Comparison of ENCODE assay signal across 9 cellular contexts in genomic region chr18:961644-962355, GRCh38. TPM values are rescaled to one million over a fixed set of nuclear protein-coding genes. Genes with fewer than 3 reads are reported as not detected.
DNase-seq lines count a peak whose midpoint lies in the region; FAIRE-seq and TF ChIP-seq lines count a peak whose summit lies in the region.
"Had no signal": no experiment of that assay in that cellular context is flagged by ENCODE, and none has a peak within 500 bp of the region (broad histone marks: within the 10 kb centered on the region; RNA-seq: fewer than 3 reads in every experiment).

No MANE protein-coding gene starts in this region.

- POLR2A ChIA-PET in Caco-2 (lab: Charles Lee): no interaction called here

- no peaks in the 10 kb centered on the region for H3K9me1 ChIP-seq in keratinocyte (ENCODE audit: control insufficient read depth, extremely low read depth, insufficient read depth, low read length)

- TF ChIP-seq CTCF in Caco-2 (IDR thresholded peaks at IDR 0.05; ENCODE audit: insufficient read depth in 1 of 2, low read depth in 1 of 2, low read length in 1 of 2, severe bottlenecking in 1 of 2, unreplicated experiment in 1 of 2) (peak; percentile 88 to 89), SU-DHL-6 (IDR thresholded peaks at IDR 0.05; ENCODE audit: insufficient read depth, low read length, poor library complexity, severe bottlenecking) (peak; percentile 62), brain (conservative IDR thresholded peaks at IDR 0.05) (peak; percentile 77 to 94), keratinocyte (optimal IDR thresholded peaks at IDR 0.05 in 1 of 3, IDR thresholded peaks at IDR 0.05 in 1 of 3, conservative IDR thresholded peaks at IDR 0.05 in 1 of 3; ENCODE audit: extremely low read depth in 1 of 3, insufficient read depth in 2 of 3, low read length in 3 of 3) (peak; percentile 54 to 80 (median 80))

- H3K27me3 Mint-ChIP-seq in Caco-2 (ENCODE audit: insufficient read depth, unreplicated experiment): peaks cover 8% of the 10 kb centered on the region
- H3K27me3 Mint-ChIP-seq in brain: peaks cover 9% of the 10 kb centered on the region

- no peaks in the 10 kb centered on the region for H3K36me3 Mint-ChIP-seq in Caco-2 (ENCODE audit: insufficient read depth, unreplicated experiment)
- H3K36me3 Mint-ChIP-seq in brain: no peaks in the 10 kb centered on the region
- H3K36me3 Mint-ChIP-seq: activated naive CD4-positive, alpha-beta T cell treated with anti-CD3 and anti-CD28 coated beads, Interleukin-2, amount 50 U/mL, for 72 hours had no signal

- no peaks in the 10 kb centered on the region for H3F3A ChIP-seq in SU-DHL-6 (ENCODE audit: insufficient read depth)

- H3K36me3 ChIP-seq in Caco-2 (ENCODE audit: control insufficient read depth, insufficient read depth, low read length): no peaks in the 10 kb centered on the region
- H3K36me3 ChIP-seq in SU-DHL-6 (ENCODE audit: low read length): no peaks in the 10 kb centered on the region
- no peaks in the 10 kb centered on the region for H3K36me3 ChIP-seq in keratinocyte (ENCODE audit: control insufficient read depth in 2 of 2, extremely low read depth in 1 of 2, insufficient read depth in 2 of 2, low read length in 2 of 2)

- intact Hi-C loops in Caco-2 (cut with micrococcal nuclease; ENCODE audit: unreplicated experiment): loop anchor here (1.0 kb wide), 2 partner anchors 59 to 97 kb away; no protein-coding TSS in a partner anchor

- no peaks in the 10 kb centered on the region; the same call in 1 of the 2 replicates for H3K27me3 ChIP-seq in Caco-2 (replicated peaks; ENCODE audit: control insufficient read depth, insufficient read depth, low read length)
- H3K27me3 ChIP-seq in SU-DHL-6 (ENCODE audit: low read length): no peaks in the 10 kb centered on the region
- no peaks in the 10 kb centered on the region for H3K27me3 ChIP-seq in keratinocyte (ENCODE audit: control insufficient read depth, extremely low read depth, insufficient read depth, low read length)

- H3K9ac ChIP-seq in SU-DHL-6 (ENCODE audit: low read length) (no peak overlapping the region), keratinocyte (ENCODE audit: control insufficient read depth, extremely low read depth, insufficient read depth, low read length) (no peak overlapping the region)

- H4K20me1 ChIP-seq in SU-DHL-6 (ENCODE audit: low read depth, low read length) (no peaks in the 10 kb centered on the region), keratinocyte (ENCODE audit: control insufficient read depth, extremely low read depth, insufficient read depth, low read length) (no peaks in the 10 kb centered on the region)

- no TSS peak for BruUV-seq in Caco-2 (replicated peaks; lab: Mats Ljungman, UMichigan)

- H3K4me3 ChIP-seq in Caco-2 (ENCODE audit: low read depth, low read length): no peak overlapping the region
- H3K4me3 ChIP-seq in SU-DHL-6 (ENCODE audit: insufficient read depth, low read length, poor library complexity, severe bottlenecking): no peak overlapping the region
- no peak overlapping the region for H3K4me3 ChIP-seq in keratinocyte (ENCODE audit: control insufficient read depth in 2 of 3, extremely low read depth in 1 of 3, insufficient read depth in 2 of 3, low read depth in 1 of 3, low read length in 3 of 3)

- CTCF ChIA-PET in Caco-2 (lab: Charles Lee): interaction anchor here (0.6 to 1.7 kb wide), 9 partner anchors 8 to 166 kb away, joined by 3 to 6 read pairs (median 4); no protein-coding TSS in a partner anchor

- H3K4me1 Mint-ChIP-seq in Caco-2 (ENCODE audit: low read depth, unreplicated experiment): no peaks in the 10 kb centered on the region
- H3K4me1 Mint-ChIP-seq in brain: peaks cover 10% of the 10 kb centered on the region

- H3K9me3 Mint-ChIP-seq in Caco-2 (ENCODE audit: unreplicated experiment) (no peaks in the 10 kb centered on the region), brain (peaks cover 0 to 4% (median 0%) of the 10 kb centered on the region in 5 experiments)
- H3K9me3 Mint-ChIP-seq: activated naive CD4-positive, alpha-beta T cell treated with anti-CD3 and anti-CD28 coated beads, Interleukin-2, amount 50 U/mL, for 72 hours had no signal

- H3K9me3 ChIP-seq in Caco-2: no peaks in the 10 kb centered on the region
- H3K9me3 ChIP-seq in SU-DHL-6 (ENCODE audit: insufficient read depth, low read length): no peaks in the 10 kb centered on the region
- no peaks in the 10 kb centered on the region for H3K9me3 ChIP-seq in keratinocyte (ENCODE audit: control insufficient read depth, low read depth, low read length)

- H2AFZ ChIP-seq in SU-DHL-6 (ENCODE audit: low read depth, low read length, severe bottlenecking) (peak overlapping the region; percentile 64), keratinocyte (ENCODE audit: control insufficient read depth, low read length) (peak overlapping the region; percentile 50)

- FAIRE-seq in keratinocyte (lab: Jason Lieb, UNC): peak; percentile 46

- no peaks in the 10 kb centered on the region for H3K4me1 ChIP-seq in Caco-2
- no peaks in the 10 kb centered on the region for H3K4me1 ChIP-seq in keratinocyte (ENCODE audit: control insufficient read depth, extremely low read depth, insufficient read depth, low read length)

- dilution Hi-C loops in keratinocyte (cut with MboI; ENCODE audit: extremely low pct_ligation_motif_present, low sequenced_read_pairs): no loop called here

- DNase-seq in Caco-2 (peak in 1 of 2 experiments; percentile 46), HT-29 (ENCODE audit: low spot score) (peak; percentile 53), keratinocyte (ENCODE audit: low read depth, low spot score) (no peak), NK-92 (lab: John Stamatoyannopoulos, UW; ENCODE audit: unreplicated experiment) (no peak), middle frontal gyrus (ENCODE audit: extremely low spot score, low spot score) (no peak)
- DNase-seq in stimulated activated CD4-positive, alpha-beta T cell treated with anti-CD3 and anti-CD28 coated beads, Interleukin-4, amount 100 ng/mL, for 24 hours: peak; percentile 35

- H3K79me2 ChIP-seq in SU-DHL-6 (ENCODE audit: insufficient read depth, low read length) (no peaks in the 10 kb centered on the region), keratinocyte (ENCODE audit: control insufficient read depth, insufficient read depth, low read length) (no peaks in the 10 kb centered on the region)

- H3K27ac Mint-ChIP-seq in Caco-2 (ENCODE audit: unreplicated experiment): no peak overlapping the region
- H3K27ac Mint-ChIP-seq in brain: no peak overlapping the region
- H3K27ac Mint-ChIP-seq: activated naive CD4-positive, alpha-beta T cell treated with anti-CD3 and anti-CD28 coated beads, Interleukin-2, amount 50 U/mL, for 72 hours had no signal

- H3K27ac ChIP-seq in SU-DHL-6 (ENCODE audit: low read depth, low read length) (no peak overlapping the region), keratinocyte (ENCODE audit: control insufficient read depth, insufficient read depth, low read length) (no peak overlapping the region)

- H3K4me3 Mint-ChIP-seq in Caco-2 (ENCODE audit: unreplicated experiment): no peak overlapping the region
- H3K4me3 Mint-ChIP-seq in brain: peak overlapping the region; percentile 27 to 47 (median 37)

- no peaks in the 10 kb centered on the region for H3K9me2 ChIP-seq in SU-DHL-6 (replicated peaks; ENCODE audit: insufficient read depth, low read length)

- H3K4me2 ChIP-seq in SU-DHL-6 (ENCODE audit: low read depth, low read length, poor library complexity, severe bottlenecking): no peak overlapping the region
- peak overlapping the region; percentile 60 for H3K4me2 ChIP-seq in keratinocyte (ENCODE audit: control insufficient read depth, extremely low read depth, insufficient read depth, low read depth, low read length)

RNA-seq across cellular contexts. Expression of gene ADCYAP1, which starts 57.1 kb away (rescaled TPM):
- total RNA-seq in Caco-2 (2022): not detected in 2 replicates
- total RNA-seq in HT-29 (2014; rRNA removed; shearing (Covaris generic)): not detected in 2 replicates
- polyA plus RNA-seq in brain (ENCODE audit: insufficient read depth, low read depth, low replicate concordance) (29.7 TPM), keratinocyte (not detected in 3 replicates)
- polyA plus RNA-seq in keratinocyte (2011; ENCODE audit: low read depth): not detected
- not detected in 2 replicates for polyA plus RNA-seq in keratinocyte (2011; cell fraction: cytosol; rRNA removed)
- polyA plus RNA-seq in keratinocyte (2011; cell fraction: nucleus; rRNA removed): not detected in 2 replicates
- not detected in 2 replicates for polyA plus RNA-seq in keratinocyte (2012; ENCODE audit: low replicate concordance)
- polyA minus RNA-seq in keratinocyte: not detected in 3 replicates
- not detected for polyA minus RNA-seq in keratinocyte (2011; cell fraction: cytosol; rRNA and poly(A)+ RNA removed)
- polyA minus RNA-seq in keratinocyte (2011; cell fraction: nucleus; rRNA and poly(A)+ RNA removed): not detected in 2 replicates
- total RNA-seq: activated naive CD4-positive, alpha-beta T cell treated with anti-CD3 and anti-CD28 coated beads, Interleukin-2, amount 50 U/mL, for 72 hours had no signal

Comparison
In these comparisons a context has a peak if more than half of its experiments do, and no peak if none do; other contexts are left out.
1. DNase-seq: peak in HT-29 (single experiment) and stimulated activated CD4-positive, alpha-beta T cell treated with anti-CD3 and anti-CD28 coated beads, Interleukin-4, amount 100 ng/mL, for 24 hours (single experiment); none in keratinocyte (single experiment), NK-92 (single experiment) and middle frontal gyrus (single experiment).
2. Peak in every context shown above with its lines, with median percentiles within 50 percentile points of each other: CTCF ChIP-seq.